In genomic region chr13:113061271-113061625, GRCh38 we compare ENCODE assay signal across 19 cellular contexts. TPM values are rescaled to one million over a fixed set of nuclear protein-coding genes. Genes with fewer than 3 reads are reported as not detected.
A peak's percentile ranks its signal among the peaks of the same experiment; 100 is the strongest.
DNase-seq lines count a peak whose midpoint lies in the region; ATAC-seq and TF ChIP-seq lines count a peak whose summit lies in the region.
"Had no signal": no experiment of that assay in that cellular context is flagged by ENCODE, and none has a peak within 500 bp of the region (broad histone marks: within the 10 kb centered on the region; RNA-seq: fewer than 3 reads in every experiment).

No MANE protein-coding gene starts in this region.

- H3K27me3 ChIP-seq in right atrium auricular region (no peaks in the 10 kb centered on the region), upper lobe of right lung (no peaks in the 10 kb centered on the region), testis (no peaks in the 10 kb centered on the region)
- H3K27me3 ChIP-seq: BLaER1 treated with 17β-estradiol and CSF1 and Interleukin-3, amounts not matched to agents 10 nM and 100 nM; Peyer's patch had no signal

- H3K4me3 ChIP-seq in right atrium auricular region: no peak overlapping the region
- no peak overlapping the region for H3K4me3 ChIP-seq in upper lobe of right lung
- no peak overlapping the region for H3K4me3 ChIP-seq in testis
- no peak overlapping the region for H3K4me3 ChIP-seq in foreskin fibroblast (ENCODE audit: low read depth in 1 of 2, low read length in 2 of 2)
- H3K4me3 ChIP-seq: BLaER1 treated with 17β-estradiol and CSF1 and Interleukin-3, amounts not matched to agents 10 nM and 100 nM; GM23338; Peyer's patch had no signal

- H3K27ac ChIP-seq in right atrium auricular region: no peak overlapping the region
- H3K27ac ChIP-seq in upper lobe of right lung: no peak overlapping the region
- no peak overlapping the region for H3K27ac ChIP-seq in testis
- H3K27ac ChIP-seq: BLaER1 treated with 17β-estradiol and CSF1 and Interleukin-3, amounts not matched to agents 10 nM and 100 nM; Peyer's patch had no signal

- DNase-seq in left cardiac atrium (peak; percentile 13), right atrium auricular region (ENCODE audit: low spot score) (no peak), glutamatergic neuron (peak; percentile 26), pons (ENCODE audit: low spot score) (peak; percentile 88), upper lobe of right lung (peak; percentile 54), testis (no peak), foreskin fibroblast (no peak), NCI-H1436 (lab: John Stamatoyannopoulos, UW) (no peak)
- DNase-seq: GF-D8, KBM-7, MV-4-11, NCI-H1417, NCI-H1930, NCI-H510A, NCI-H82, Peyer's patch, Right ventricle myocardium superior had no signal

- no peak overlapping the region for H3K27ac Mint-ChIP-seq in glutamatergic neuron (ENCODE audit: unreplicated experiment)
- H3K27ac Mint-ChIP-seq: GM23338 had no signal

- no peak overlapping the region for H3K4me3 Mint-ChIP-seq in glutamatergic neuron (ENCODE audit: unreplicated experiment)
- H3K4me3 Mint-ChIP-seq: GM23338 had no signal

- TF ChIP-seq POLR2A in testis (IDR thresholded peaks at IDR 0.05): no peak

- no peaks in the 10 kb centered on the region for H3K36me3 Mint-ChIP-seq in glutamatergic neuron (ENCODE audit: unreplicated experiment)

- no peak for ATAC-seq in left cardiac atrium
- no peak for ATAC-seq in upper lobe of right lung
- ATAC-seq: GM23338 had no signal

- peaks cover 10% of the 10 kb centered on the region for H3K4me1 Mint-ChIP-seq in glutamatergic neuron (ENCODE audit: low read depth, unreplicated experiment)

- WGBS in testis, 2 donors: 90 to 96% methylated on average over 4 to 9 of the region's 9 CpGs

- intact Hi-C loops in left cardiac atrium (cut with DNase I) (no loop called here), upper lobe of right lung (cut with DNase I) (no loop called here), testis (cut with DNase I; ENCODE audit: low total_unique reads) (no loop called here)

- H3K36me3 ChIP-seq in right atrium auricular region (peaks cover 5% of the 10 kb centered on the region), upper lobe of right lung (no peaks in the 10 kb centered on the region), testis (ENCODE audit: low read depth, missing control alignments) (no peaks in the 10 kb centered on the region)
- H3K36me3 ChIP-seq: BLaER1 treated with 17β-estradiol and CSF1 and Interleukin-3, amounts not matched to agents 10 nM and 100 nM; Peyer's patch had no signal

- no peaks in the 10 kb centered on the region for H3K4me1 ChIP-seq in right atrium auricular region
- no peaks in the 10 kb centered on the region for H3K4me1 ChIP-seq in upper lobe of right lung
- H3K4me1 ChIP-seq in testis: no peaks in the 10 kb centered on the region
- H3K4me1 ChIP-seq: Peyer's patch had no signal

- peaks cover 2% of the 10 kb centered on the region for H3K9me3 Mint-ChIP-seq in glutamatergic neuron (ENCODE audit: unreplicated experiment)
- H3K9me3 Mint-ChIP-seq: GM23338 had no signal

- TF ChIP-seq CTCF in right atrium auricular region (IDR thresholded peaks at IDR 0.05): no peak
- TF ChIP-seq CTCF in glutamatergic neuron (IDR thresholded peaks at IDR 0.05; ENCODE audit: partially characterized antibody, unreplicated experiment): no peak
- no peak for TF ChIP-seq CTCF in upper lobe of right lung (IDR thresholded peaks at IDR 0.05)
- no peak for TF ChIP-seq CTCF in testis (IDR thresholded peaks at IDR 0.05)
- no peak for TF ChIP-seq CTCF in foreskin fibroblast (IDR thresholded peaks at IDR 0.05; ENCODE audit: low read depth, low read length)

- no peaks in the 10 kb centered on the region for H3K27me3 Mint-ChIP-seq in glutamatergic neuron (ENCODE audit: unreplicated experiment)

- no peaks in the 10 kb centered on the region for H3K9me3 ChIP-seq in right atrium auricular region
- H3K9me3 ChIP-seq in upper lobe of right lung: no peaks in the 10 kb centered on the region
- H3K9me3 ChIP-seq in testis: no peaks in the 10 kb centered on the region
- H3K9me3 ChIP-seq: Peyer's patch had no signal

RNA-seq across cellular contexts. Expression of gene F7, which starts 44.3 kb away (rescaled TPM):
- total RNA-seq in left cardiac atrium (under 1 TPM; 0.16 to 0.29 TPM), right atrium auricular region (under 1 TPM in 1 of 2 donors, not detected in 1; 0.20 TPM), glutamatergic neuron (ENCODE audit: unreplicated experiment) (not detected), upper lobe of right lung (0.61 TPM), testis (1 to 10 TPM; 2.4 to 4.9 TPM)
- 2.2 TPM for polyA plus RNA-seq in testis (ENCODE audit: insufficient read depth, low read depth, low replicate concordance)

Comparison
In these comparisons a context has a peak if more than half of its experiments do, and no peak if none do; other contexts are left out.
1. DNase-seq: peak in left cardiac atrium (single experiment), glutamatergic neuron (single experiment), pons (single experiment) and upper lobe of right lung (single experiment); none in right atrium auricular region (single experiment), testis (single experiment), foreskin fibroblast (0 of 2) and NCI-H1436 (single experiment).